Comparison of ENCODE assay signal across 2 cellular contexts in genomic region chr6:56718236-56718635, GRCh38.
TF ChIP-seq lines count a peak whose summit lies in the region.

No MANE protein-coding gene starts in this region.

TF ChIP-seq in HepG2, 621 proteins besides CTCF, POLR2A, EP300 and RAD21:
- TF ChIP-seq FOXP4 (CRISPR knock-in tag; IDR thresholded peaks at IDR 0.05) (no peak), CEBPB (IDR thresholded peaks at IDR 0.05; ENCODE audit: borderline replicate concordance, low read depth, low read length) (peak; percentile 1; the same call in 1 of the 2 replicates), ATF7 (IDR thresholded peaks at IDR 0.05) (0 out of 2 replicates have a peak, but pooled peaks have one; percentile 16), ATF7 (CRISPR knock-in tag; IDR thresholded peaks at IDR 0.05) (no peak), ZNF672 (CRISPR knock-in tag; IDR thresholded peaks at IDR 0.05) (no peak), MNT (IDR thresholded peaks at IDR 0.05) (peak; percentile 28; the same call in 1 of the 2 replicates)

TF ChIP-seq in IMR-90, 13 proteins besides CTCF, POLR2A, EP300 and RAD21:
- TF ChIP-seq CEBPB (IDR thresholded peaks at IDR 0.05; ENCODE audit: low read depth, low read length) (peak; percentile 30; the same call in 1 of the 2 replicates), MAFK (IDR thresholded peaks at IDR 0.05; ENCODE audit: low read depth, low read length) (no peak)
TF ChIP-seq in IMR-90: peak in this region for 1.
